ENCODE assay signal across 20 cellular contexts in the genomic region with DNA sequence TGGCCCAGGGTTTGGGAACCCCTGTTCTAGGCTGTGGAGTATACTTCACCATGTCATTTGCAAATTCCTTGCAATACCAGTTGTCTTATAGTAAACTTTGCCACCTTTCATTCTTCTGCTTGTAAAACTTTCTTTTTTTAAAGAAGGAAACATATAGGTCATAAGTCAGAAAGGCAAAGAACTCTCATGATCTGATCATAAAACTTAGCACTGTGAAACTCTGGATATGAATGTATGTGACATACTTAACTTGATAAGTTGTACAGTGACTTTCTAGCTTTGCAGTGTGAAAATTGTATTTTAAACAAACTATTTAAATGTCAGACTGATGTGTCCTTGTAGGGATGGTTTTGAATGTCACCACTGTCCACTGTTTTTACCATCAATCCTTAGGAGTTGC. TPM values are rescaled to one million over a fixed set of nuclear protein-coding genes. Genes with fewer than 3 reads are reported as not detected.
A peak's percentile ranks its signal among the peaks of the same experiment; 100 is the strongest.
DNase-seq lines count a peak whose midpoint lies in the region; ATAC-seq, FAIRE-seq and TF ChIP-seq lines count a peak whose summit lies in the region.
"Had no signal": no experiment of that assay in that cellular context is flagged by ENCODE, and none has a peak within 500 bp of the region (broad histone marks: within the 10 kb centered on the region; RNA-seq: fewer than 3 reads in every experiment).

No MANE protein-coding gene starts in this region.

- H3K4me3 ChIP-seq in K562: no peak overlapping the region
- H3K4me3 ChIP-seq: HAP-1 had no signal

- H3K27ac Mint-ChIP-seq in stimulated activated effector memory CD8-positive, alpha-beta T cell treated with anti-CD3 and anti-CD28 coated beads, Interleukin-12 subunit alpha, Interleukin-12 subunit beta, amount 100 ng/mL, for 72 hours: no peak overlapping the region
- H3K27ac Mint-ChIP-seq: CD4-positive, alpha-beta memory T cell; HFFc6 had no signal

- peaks cover 7% of the 10 kb centered on the region for H3K4me1 Mint-ChIP-seq in stimulated activated effector memory CD8-positive, alpha-beta T cell treated with anti-CD3 and anti-CD28 coated beads, Interleukin-12 subunit alpha, Interleukin-12 subunit beta, amount 100 ng/mL, for 72 hours
- H3K4me1 Mint-ChIP-seq: CD4-positive, alpha-beta memory T cell had no signal

- TF ChIP-seq POLR2A in K562 (conservative IDR thresholded peaks at IDR 0.05): no peak

- H3K9me3 ChIP-seq in K562 (replicated peaks; ENCODE audit: control insufficient read depth, insufficient read depth, low read depth, low read length): no peaks in the 10 kb centered on the region
- H3K9me3 ChIP-seq: HAP-1 had no signal

- no peaks in the 10 kb centered on the region for H3K9me1 ChIP-seq in K562 (ENCODE audit: control insufficient read depth, insufficient read depth, low read length)

- H4K20me1 ChIP-seq in K562 (replicated peaks; ENCODE audit: control insufficient read depth, insufficient read depth, low read length): no peaks in the 10 kb centered on the region

- no peaks in the 10 kb centered on the region for H3K4me1 ChIP-seq in K562 (replicated peaks in 1 of 2; ENCODE audit: control insufficient read depth in 2 of 2, insufficient read depth in 2 of 2, low read length in 2 of 2)
- H3K4me1 ChIP-seq: HAP-1 had no signal

- no peak for FAIRE-seq in K562 (lab: Jason Lieb, UNC)
- FAIRE-seq: G401.6, GM12892, H54 had no signal

- H3K36me3 ChIP-seq in K562 (ENCODE audit: control insufficient read depth, insufficient read depth, low read length): no peaks in the 10 kb centered on the region
- H3K36me3 ChIP-seq: HAP-1 had no signal

- TF ChIP-seq RAD21 in K562 (CRISPR knock-in tag; conservative IDR thresholded peaks at IDR 0.05 in 1 of 2, IDR thresholded peaks at IDR 0.05 in 1 of 2): no peak

- in situ Hi-C loops in K562 (cut with MboI): loop anchor here (10.0 kb wide), 1 partner anchor 376 kb away; no protein-coding TSS in a partner anchor

- POLR2A ChIA-PET in K562 (lab: Yijun Ruan, JAX): interaction anchor here (0.6 kb wide), 1 partner anchor 1139 kb away, joined by 3 read pairs; no protein-coding TSS in a partner anchor

- TF ChIP-seq EP300 in K562 (IDR thresholded peaks at IDR 0.05; ENCODE audit: low read length): no peak

- ATAC-seq in K562 (no peak), HG02885 (IDR thresholded peaks at IDR 0.05; ENCODE audit: poor library complexity, unreplicated experiment) (no peak)
- peak; percentile 73 for ATAC-seq in stimulated activated effector memory CD8-positive, alpha-beta T cell treated with anti-CD3 and anti-CD28 coated beads, Interleukin-12 subunit alpha, Interleukin-12 subunit beta, amount 100 ng/mL, for 72 hours
- ATAC-seq in activated CD4-positive, CD25-positive, alpha-beta regulatory T cell treated with anti-CD3 and anti-CD28 coated beads, Interleukin-2, amount 50 U/mL, for 24 hours: no peak

- intact Hi-C loops in K562 (cut with micrococcal nuclease): loop anchor here (10.0 kb wide), 1 partner anchor 276 kb away; no protein-coding TSS in a partner anchor

- H3K4me3 Mint-ChIP-seq in stimulated activated effector memory CD8-positive, alpha-beta T cell treated with anti-CD3 and anti-CD28 coated beads, Interleukin-12 subunit alpha, Interleukin-12 subunit beta, amount 100 ng/mL, for 72 hours: no peak overlapping the region
- H3K4me3 Mint-ChIP-seq: CD4-positive, alpha-beta memory T cell; HFFc6 had no signal

- H3K9ac ChIP-seq in K562 (ENCODE audit: insufficient read depth in 1 of 2, low read depth in 2 of 2, low read length in 2 of 2): no peak overlapping the region

- no TSS peak for BruUV-seq in K562 (replicated peaks; lab: Mats Ljungman, UMichigan)

- H2AFZ ChIP-seq in K562 (ENCODE audit: low read depth, low read length): peak overlapping the region; percentile 33; the same call in 1 of the 2 replicates

- no peaks in the 10 kb centered on the region for H3K79me2 ChIP-seq in K562 (ENCODE audit: control insufficient read depth, insufficient read depth, low read length)

- CTCF ChIA-PET in K562 (lab: Yijun Ruan, JAX; ENCODE audit: low intra/inter-chr PET ratio): interaction anchor here (1.3 kb wide), 1 partner anchor 372 kb away, joined by 3 read pairs; no protein-coding TSS in a partner anchor

- TF ChIP-seq CTCF in VCaP (conservative IDR thresholded peaks at IDR 0.05): no peak
- TF ChIP-seq CTCF in K562 (IDR thresholded peaks at IDR 0.05 in 2 of 3, conservative IDR thresholded peaks at IDR 0.05 in 1 of 3; ENCODE audit: insufficient read depth in 2 of 3, low read depth in 1 of 3, low read length in 3 of 3): no peak

- no peak overlapping the region for H3K4me2 ChIP-seq in K562 (ENCODE audit: insufficient read depth, low read length)

- no peaks in the 10 kb centered on the region for H3K9me3 Mint-ChIP-seq in stimulated activated effector memory CD8-positive, alpha-beta T cell treated with anti-CD3 and anti-CD28 coated beads, Interleukin-12 subunit alpha, Interleukin-12 subunit beta, amount 100 ng/mL, for 72 hours
- H3K9me3 Mint-ChIP-seq: CD4-positive, alpha-beta memory T cell; HFFc6 had no signal

- H3K36me3 Mint-ChIP-seq in stimulated activated effector memory CD8-positive, alpha-beta T cell treated with anti-CD3 and anti-CD28 coated beads, Interleukin-12 subunit alpha, Interleukin-12 subunit beta, amount 100 ng/mL, for 72 hours: no peaks in the 10 kb centered on the region
- H3K36me3 Mint-ChIP-seq: CD4-positive, alpha-beta memory T cell had no signal

- DNase-seq in K562 (ENCODE audit: extremely low read depth in 1 of 4, low spot score in 3 of 4): no peak
- DNase-seq in stimulated activated effector memory CD8-positive, alpha-beta T cell treated with anti-CD3 and anti-CD28 coated beads, Interleukin-12 subunit alpha, Interleukin-12 subunit beta, amount 100 ng/mL, for 72 hours (ENCODE audit: low spot score in 2 of 2): no peak
- DNase-seq in HUDEP-2 (lab: John Stamatoyannopoulos, UW; ENCODE audit: unreplicated experiment in 76 of 76): no peak
- DNase-seq: C1 segment of cervical spinal cord; Calu3; CD4-positive, alpha-beta memory T cell; COR-L47; DND-41; GOT3; HFFc6 had no signal

- H3K27ac ChIP-seq in VCaP: peak overlapping the region; percentile 4; the same call in 1 of the 2 replicates
- H3K27ac ChIP-seq in K562 (ENCODE audit: extremely low read depth, low read depth, low read length): no peak overlapping the region

- peaks cover 0 to 2% of the 10 kb centered on the region in 2 experiments; a peak in 1 of 5 replicates for H3K27me3 ChIP-seq in K562 (ENCODE audit: control insufficient read depth in 2 of 2, insufficient read depth in 2 of 2, low read length in 2 of 2)

RNA-seq across cellular contexts. Expression of a gene that starts 31.0 kb away (rescaled TPM):
- total RNA-seq in K562 (2011; cell fraction: chromatin; rRNA removed; ENCODE audit: low replicate concordance): 0.05 and 0.42 TPM in 2 replicates
- not detected in 2 replicates for total RNA-seq in K562 (2011; cell fraction: nucleolus; rRNA removed)
- total RNA-seq in K562 (2011; cell fraction: nucleoplasm; rRNA removed): not detected in 2 replicates
- total RNA-seq in K562 (2014; rRNA removed): 0.41 and 0.59 TPM in 2 replicates
- total RNA-seq in K562 (2014; rRNA removed; fragmentation: Illumina TruSeq; extraction: Trizol): 0.48 and 0.91 TPM in 2 replicates
- 0.87 and 1.0 TPM in 2 replicates for total RNA-seq in K562 (2015; rRNA removed; fragmentation: Illumina TruSeq; extraction: Trizol)
- total RNA-seq in K562 (2021): 0.44 and 0.45 TPM in 2 replicates
- 0.07 and 0.15 TPM in 2 replicates for polyA plus RNA-seq in K562 (2011; rRNA removed)
- polyA plus RNA-seq in K562 (2011; cell fraction: cytosol; rRNA removed): under 0.01 TPM in 1 of 2 replicates, not detected in the other
- polyA plus RNA-seq in K562 (2011; cell fraction: nucleus; rRNA removed): 0.21 and 0.23 TPM in 2 replicates
- polyA plus RNA-seq in K562 (2012): 0.53 and 1.3 TPM in 2 replicates
- 0.33 and 0.55 TPM in 2 replicates for polyA plus RNA-seq in K562 (2014; fragmentation: Illumina TruSeq; extraction: Trizol)
- under 1 TPM; 0.44 to 0.48 TPM for polyA plus RNA-seq in K562 (2014; fragmentation: Nextera tagmentation; extraction: Ambion mirVana)
- 0.32 and 1.1 TPM in 2 replicates for polyA plus RNA-seq in K562 (2014; rRNA removed)
- polyA minus RNA-seq in K562 (2011; rRNA and poly(A)+ RNA removed): 0.03 and 0.04 TPM in 2 replicates
- not detected in 2 replicates for polyA minus RNA-seq in K562 (2011; cell fraction: cytosol; rRNA and poly(A)+ RNA removed)
- polyA minus RNA-seq in K562 (2011; cell fraction: nucleus; rRNA and poly(A)+ RNA removed): 0.11 and 0.13 TPM in 2 replicates

RNA-seq across cellular contexts. Expression of a gene that starts 47.1 kb away (rescaled TPM):
- 2.3 and 6.4 TPM in 2 replicates for total RNA-seq in K562 (2011; cell fraction: chromatin; rRNA removed; ENCODE audit: low replicate concordance)
- 2.3 and 3.6 TPM in 2 replicates for total RNA-seq in K562 (2011; cell fraction: nucleolus; rRNA removed)
- 3.8 and 4.1 TPM in 2 replicates for total RNA-seq in K562 (2011; cell fraction: nucleoplasm; rRNA removed)
- total RNA-seq in K562 (2014; rRNA removed) (2.8 TPM in 2 replicates), K562 (2014; rRNA removed; fragmentation: Illumina TruSeq; extraction: Trizol) (4.0 and 5.5 TPM in 2 replicates), K562 (2015; rRNA removed; fragmentation: Illumina TruSeq; extraction: Trizol) (2.4 and 2.5 TPM in 2 replicates), K562 (2021) (2.0 and 2.8 TPM in 2 replicates)
- polyA plus RNA-seq in K562 (2011; rRNA removed) (4.0 and 23.6 TPM in 2 replicates), K562 (2014; fragmentation: Illumina TruSeq; extraction: Trizol) (5.4 and 6.5 TPM in 2 replicates), K562 (2014; fragmentation: Nextera tagmentation; extraction: Ambion mirVana) (1 to 10 TPM; 3.9 to 6.0 TPM), K562 (2014; rRNA removed) (3.6 and 4.7 TPM in 2 replicates)
- polyA plus RNA-seq in K562 (2011; cell fraction: cytosol; rRNA removed): 2.3 and 15.2 TPM in 2 replicates
- 5.1 and 30.7 TPM in 2 replicates for polyA plus RNA-seq in K562 (2011; cell fraction: nucleus; rRNA removed)
- polyA plus RNA-seq in K562 (2012): 1.5 and 4.2 TPM in 2 replicates
- 3.4 and 28.1 TPM in 2 replicates for polyA minus RNA-seq in K562 (2011; rRNA and poly(A)+ RNA removed)
- polyA minus RNA-seq in K562 (2011; cell fraction: cytosol; rRNA and poly(A)+ RNA removed): 1.1 and 6.2 TPM in 2 replicates
- 3.8 and 29.0 TPM in 2 replicates for polyA minus RNA-seq in K562 (2011; cell fraction: nucleus; rRNA and poly(A)+ RNA removed)
- total RNA-seq: A172, A673, Calu3 had no signal
- polyA plus RNA-seq: BJ; CD4-positive, alpha-beta memory T cell had no signal

RNA-seq across cellular contexts. Expression of a gene that starts 53.0 kb away (rescaled TPM):
- 24.2 and 68.9 TPM in 2 replicates for total RNA-seq in K562 (2011; cell fraction: chromatin; rRNA removed; ENCODE audit: low replicate concordance)
- total RNA-seq in K562 (2011; cell fraction: nucleolus; rRNA removed): 6.7 and 9.7 TPM in 2 replicates
- 22.9 and 30.3 TPM in 2 replicates for total RNA-seq in K562 (2011; cell fraction: nucleoplasm; rRNA removed)
- total RNA-seq in K562 (2014; rRNA removed) (15.8 TPM in 2 replicates), K562 (2014; rRNA removed; fragmentation: Illumina TruSeq; extraction: Trizol) (29.4 and 33.8 TPM in 2 replicates), K562 (2015; rRNA removed; fragmentation: Illumina TruSeq; extraction: Trizol) (20.5 and 24.6 TPM in 2 replicates), K562 (2021) (21.7 and 24.6 TPM in 2 replicates)
- polyA plus RNA-seq in K562 (2011; rRNA removed) (16.1 and 22.9 TPM in 2 replicates), K562 (2014; fragmentation: Illumina TruSeq; extraction: Trizol) (15.3 and 16.7 TPM in 2 replicates), K562 (2014; fragmentation: Nextera tagmentation; extraction: Ambion mirVana) (10 to 100 TPM; 10.5 to 14.9 TPM), K562 (2014; rRNA removed) (10.5 and 10.7 TPM in 2 replicates)
- 3.6 and 4.6 TPM in 2 replicates for polyA plus RNA-seq in K562 (2011; cell fraction: cytosol; rRNA removed)
- 14.4 and 21.9 TPM in 2 replicates for polyA plus RNA-seq in K562 (2011; cell fraction: nucleus; rRNA removed)
- 8.7 and 9.5 TPM in 2 replicates for polyA plus RNA-seq in K562 (2012)
- 42.8 and 53.3 TPM in 2 replicates for polyA minus RNA-seq in K562 (2011; rRNA and poly(A)+ RNA removed)
- 9.6 and 11.5 TPM in 2 replicates for polyA minus RNA-seq in K562 (2011; cell fraction: cytosol; rRNA and poly(A)+ RNA removed)
- 27.5 and 46.8 TPM in 2 replicates for polyA minus RNA-seq in K562 (2011; cell fraction: nucleus; rRNA and poly(A)+ RNA removed)
